In genomic region chr10:128263891-128264688, GRCh38 we compare ENCODE assay signal across 8 cellular contexts.
DNase-seq lines count a peak whose midpoint lies in the region; ATAC-seq, FAIRE-seq and TF ChIP-seq lines count a peak whose summit lies in the region.

No MANE protein-coding gene starts in this region.

- no peaks in the 10 kb centered on the region for H3K23me2 ChIP-seq in H9 (ENCODE audit: insufficient read length, low read depth, low read length, poor library complexity, severe bottlenecking)

- no peak overlapping the region for H3T11ph ChIP-seq in H9 (ENCODE audit: low read length)

- H3K27ac ChIP-seq in H9 (ENCODE audit: insufficient read length, low read depth, low read length): no peak overlapping the region
- no peak overlapping the region for H3K27ac ChIP-seq in pancreas

- H3K18ac ChIP-seq in H9 (ENCODE audit: insufficient read length, low read depth, low read length): no peak overlapping the region

- H2BK12ac ChIP-seq in H9 (ENCODE audit: insufficient read length, low read depth, low read length): no peak overlapping the region

- no peak overlapping the region for H2BK120ac ChIP-seq in H9 (ENCODE audit: low read depth, low read length, poor library complexity, severe bottlenecking)

- H3K27me3 ChIP-seq in H9 (ENCODE audit: insufficient read depth, low read length): no peaks in the 10 kb centered on the region
- H3K27me3 ChIP-seq in pancreas: peaks cover 0 to 16% (median 0%) of the 10 kb centered on the region in 4 donors

- intact Hi-C loops in pancreas (cut with DNase I): no loop called here

- H4K20me1 ChIP-seq in H9 (ENCODE audit: control insufficient read depth, insufficient read depth, insufficient read length): no peaks in the 10 kb centered on the region

- WGBS in H9 (ENCODE audit: extremely low coverage, insufficient read length, low lambda C conversion rate): no CpG with 5 or more reads among the region's 13 CpGs
- WGBS in pancreas, 2 donors: 20 to 26% methylated on average over 13 of the region's 13 CpGs

- peak overlapping the region; percentile 79 for H2AFZ ChIP-seq in H9 (ENCODE audit: low read length)

- no peak overlapping the region for H2BK20ac ChIP-seq in H9 (ENCODE audit: low read depth, low read length, poor library complexity, severe bottlenecking)

- no peak overlapping the region for H3K23ac ChIP-seq in H9 (ENCODE audit: insufficient read length, low read depth, low read length)

- H4K8ac ChIP-seq in H9 (replicated peaks; ENCODE audit: insufficient read length, low read depth, low read length): no peak overlapping the region

- H3K4ac ChIP-seq in H9 (ENCODE audit: low read depth, low read length): no peak overlapping the region

- H3K4me2 ChIP-seq in H9 (ENCODE audit: insufficient read depth, insufficient read length, low read length): no peak overlapping the region

- H3K9me3 ChIP-seq in H9 (ENCODE audit: control insufficient read depth, low read depth, low read length): no peaks in the 10 kb centered on the region
- H3K9me3 ChIP-seq in pancreas: no peaks in the 10 kb centered on the region

- H3K79me2 ChIP-seq in H9 (ENCODE audit: insufficient read depth, low read length): no peaks in the 10 kb centered on the region

- H3K79me1 ChIP-seq in H9 (ENCODE audit: insufficient read depth, low read depth, low read length, poor library complexity, severe bottlenecking): no peaks in the 10 kb centered on the region

- no peak overlapping the region for H3K14ac ChIP-seq in H9 (ENCODE audit: insufficient read depth, low read length)

- no peaks in the 10 kb centered on the region for H3K4me1 ChIP-seq in H9 (ENCODE audit: insufficient read depth, low read length)
- H3K4me1 ChIP-seq in pancreas: no peaks in the 10 kb centered on the region

- H3K9ac ChIP-seq in H9 (ENCODE audit: extremely low read depth, insufficient read length, low read length): no peak overlapping the region

- H2BK5ac ChIP-seq in H9 (ENCODE audit: insufficient read length, low read length): no peak overlapping the region

- peak in 3 of 4 donors; percentile 59 to 78 (median 75) for ATAC-seq in pancreas
- no peak for ATAC-seq in HG02970 (IDR thresholded peaks at IDR 0.05; ENCODE audit: low FRiP score, unreplicated experiment)

- H3K36me3 Mint-ChIP-seq in H9 (ENCODE audit: insufficient read depth in 1 of 3, low read depth in 3 of 3): peaks cover 0 to 4% (median 0%) of the 10 kb centered on the region in 3 experiments; a peak in 2 of 7 replicates
- no peaks in the 10 kb centered on the region for H3K36me3 Mint-ChIP-seq in activated T-cell treated with anti-CD3 and anti-CD28 coated beads, Interleukin-2, amount 50 U/mL, for 24 hours (ENCODE audit: low read depth)

- no peak overlapping the region for H3K4me3 Mint-ChIP-seq in H9
- H3K4me3 Mint-ChIP-seq in activated T-cell treated with anti-CD3 and anti-CD28 coated beads, Interleukin-2, amount 50 U/mL, for 24 hours: no peak overlapping the region

- no peaks in the 10 kb centered on the region; a peak in 1 of 5 replicates for H3K9me3 Mint-ChIP-seq in H9
- no peaks in the 10 kb centered on the region for H3K9me3 Mint-ChIP-seq in activated T-cell treated with anti-CD3 and anti-CD28 coated beads, Interleukin-2, amount 50 U/mL, for 24 hours

- H3K56ac ChIP-seq in H9 (ENCODE audit: insufficient read length, low read depth, low read length): no peak overlapping the region

- peaks cover 30 to 38% of the 10 kb centered on the region in 2 experiments for H3K4me1 Mint-ChIP-seq in H9
- no peaks in the 10 kb centered on the region for H3K4me1 Mint-ChIP-seq in activated T-cell treated with anti-CD3 and anti-CD28 coated beads, Interleukin-2, amount 50 U/mL, for 24 hours (ENCODE audit: low read depth)

- H2BK15ac ChIP-seq in H9 (ENCODE audit: low read depth, low read length): no peak overlapping the region

- TF ChIP-seq CTCF in H9 (conservative IDR thresholded peaks at IDR 0.05) (peak; percentile 79), fibroblast of villous mesenchyme (IDR thresholded peaks at IDR 0.05; ENCODE audit: insufficient read depth, low read depth, low read length) (peak; percentile 52), pancreas (IDR thresholded peaks at IDR 0.05) (peak; percentile 34 to 57 (median 50))

- H3K27ac Mint-ChIP-seq in H9: no peak overlapping the region
- H3K27ac Mint-ChIP-seq in activated T-cell treated with anti-CD3 and anti-CD28 coated beads, Interleukin-2, amount 50 U/mL, for 24 hours: no peak overlapping the region

- H3K4me3 ChIP-seq in fibroblast of villous mesenchyme (ENCODE audit: low read depth, low read length) (no peak overlapping the region), pancreas (no peak overlapping the region)

- peaks cover 8% of the 10 kb centered on the region for H3K27me3 Mint-ChIP-seq in H9 (ENCODE audit: low read depth)
- peaks cover 70% of the 10 kb centered on the region for H3K27me3 Mint-ChIP-seq in activated T-cell treated with anti-CD3 and anti-CD28 coated beads, Interleukin-2, amount 50 U/mL, for 24 hours

- FAIRE-seq in pancreas (lab: Jason Lieb, UNC): no peak

- no peaks in the 10 kb centered on the region for H3K36me3 ChIP-seq in pancreas

- DNase-seq in DMS53 treated with DMSO at 0.1 percent for 48 hours (lab: John Stamatoyannopoulos, UW; ENCODE audit: unreplicated experiment): peak; percentile 25
- DNase-seq in H9: peak; percentile 77
- peak; percentile 7 for DNase-seq in NCI-H69 (lab: John Stamatoyannopoulos, UW)
- DNase-seq in activated T-cell treated with anti-CD3 and anti-CD28 coated beads, Interleukin-2, amount 50 U/mL, for 24 hours: peak; percentile 58
- DNase-seq in fibroblast of villous mesenchyme (ENCODE audit: low read depth): peak; percentile 41
- peak in 5 of 6 donors; percentile 15 to 77 (median 46) for DNase-seq in pancreas
- no peak for DNase-seq in T1000 (lab: John Stamatoyannopoulos, UW)

- no peak overlapping the region for H4K5ac ChIP-seq in H9 (ENCODE audit: insufficient read length, low read depth, low read length)

- H4K91ac ChIP-seq in H9 (ENCODE audit: insufficient read length, low read depth, low read length): no peak overlapping the region

- no peak overlapping the region for H2AK5ac ChIP-seq in H9 (ENCODE audit: insufficient read length, low read length)
